In the genomic region with DNA sequence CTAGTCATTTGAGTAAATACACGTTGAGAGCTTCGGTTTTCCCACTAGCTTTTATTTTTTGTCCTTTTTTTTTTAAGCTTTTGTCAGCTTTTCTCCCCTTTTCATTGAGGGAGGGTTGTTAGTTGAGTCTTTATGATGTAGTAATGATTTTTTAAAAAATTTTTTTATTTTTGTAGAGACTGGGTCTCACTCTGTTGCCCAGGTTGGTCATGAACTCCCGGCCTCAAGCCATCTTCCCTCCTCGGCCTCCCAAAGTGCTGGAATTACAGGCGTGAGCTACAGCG, we compare ENCODE assay signal across 8 cellular contexts. TPM values are rescaled to one million over a fixed set of nuclear protein-coding genes. Genes with fewer than 3 reads are reported as not detected.
DNase-seq lines count a peak whose midpoint lies in the region; ATAC-seq and TF ChIP-seq lines count a peak whose summit lies in the region.

No MANE protein-coding gene starts in this region.

- peak overlapping the region; percentile 92; the same call in 1 of the 2 replicates for H2AFZ ChIP-seq in OCI-LY7 (ENCODE audit: low read length)
- H2AFZ ChIP-seq in parathyroid adenoma, result peak overlapping the region; percentile 91

- no peak for DNase-seq in CD8-positive, alpha-beta T cell
- DNase-seq in OCI-LY7 (ENCODE audit: low spot score) (no peak), NAMALWA (ENCODE audit: low spot score) (no peak), D341Med (ENCODE audit: low spot score) (no peak)
- DNase-seq in stimulated activated CD4-positive, alpha-beta T cell treated with anti-CD3 and anti-CD28 coated beads, Interleukin-4, amount 100 ng/mL, for 4 hours, result no peak

- POLR2A ChIA-PET in CD8-positive, alpha-beta T cell (lab: Charles Lee), result interaction anchor here (0.7 to 2.6 kb wide), 7 partner anchors 24 to 379 kb away, joined by 3 to 17 read pairs (median 6); a partner anchor contains a TSS
- POLR2A ChIA-PET in OCI-LY7 (lab: Charles Lee), result interaction anchor here (0.6 to 1.2 kb wide), 8 partner anchors 21 to 1201 kb away, joined by 3 to 5 read pairs (median 4); no protein-coding TSS in a partner anchor

- H3K79me2 ChIP-seq in OCI-LY7 (ENCODE audit: insufficient read depth, low read depth, low read length) (peaks cover 7% of the 10 kb centered on the region; the same call in 1 of the 2 replicates), parathyroid adenoma (peaks cover 2% of the 10 kb centered on the region)

- H3K27me3 ChIP-seq in CD8-positive, alpha-beta T cell (ENCODE audit: insufficient read depth, low read length), result no peaks in the 10 kb centered on the region
- H3K27me3 ChIP-seq in esophagus (ENCODE audit: control insufficient read depth in 1 of 2, insufficient read depth in 2 of 2, low read length in 2 of 2) (no peaks in the 10 kb centered on the region), parathyroid adenoma (ENCODE audit: control insufficient read depth, insufficient read depth, low read length) (no peaks in the 10 kb centered on the region)

- H3K36me3 Mint-ChIP-seq in CD8-positive, alpha-beta T cell, result peaks cover 34% of the 10 kb centered on the region

- H4K20me1 ChIP-seq in OCI-LY7 (ENCODE audit: insufficient read depth, low read length), result no peaks in the 10 kb centered on the region

- ATAC-seq in CD8-positive, alpha-beta T cell, result no peak
- ATAC-seq in GM21576 (IDR thresholded peaks at IDR 0.05; ENCODE audit: unreplicated experiment), result no peak

- peak overlapping the region; percentile 58 for H3K27ac ChIP-seq in CD8-positive, alpha-beta T cell (ENCODE audit: low read depth, low read length)
- H3K27ac ChIP-seq in OCI-LY7 (ENCODE audit: low read depth, low read length, poor library complexity, severe bottlenecking) (no peak overlapping the region), esophagus (ENCODE audit: low read depth in 2 of 2, low read length in 1 of 2) (no peak overlapping the region), parathyroid adenoma (no peak overlapping the region)

- CTCF ChIA-PET in CD8-positive, alpha-beta T cell (lab: Charles Lee), result interaction anchor here (0.6 to 2.3 kb wide), 6 partner anchors 14 to 378 kb away, joined by 3 to 9 read pairs (median 6); a partner anchor contains a TSS
- CTCF ChIA-PET in OCI-LY7 (lab: Charles Lee; ENCODE audit: unreplicated experiment), result interaction anchor here (1.0 kb wide), 1 partner anchor 34 kb away, joined by 4 read pairs; no protein-coding TSS in a partner anchor

- peak overlapping the region; percentile 100 for H3K4me3 ChIP-seq in CD8-positive, alpha-beta T cell (ENCODE audit: low read depth, low read length)
- H3K4me3 ChIP-seq in OCI-LY7 (ENCODE audit: low read depth, low read length, poor library complexity, severe bottlenecking) (peak overlapping the region; percentile 83), esophagus (ENCODE audit: low read depth in 1 of 2, low read length in 2 of 2) (peak overlapping the region; percentile 72 to 83), parathyroid adenoma (ENCODE audit: low read depth, low read length) (peak overlapping the region; percentile 89)

- H3K4me2 ChIP-seq in OCI-LY7 (ENCODE audit: low read length) (peak overlapping the region; percentile 73), parathyroid adenoma (ENCODE audit: low read length) (peak overlapping the region; percentile 81)

- no peak for TF ChIP-seq CTCF in CD8-positive, alpha-beta T cell (IDR thresholded peaks at IDR 0.05)
- no peak for TF ChIP-seq CTCF in OCI-LY7 (conservative IDR thresholded peaks at IDR 0.05; ENCODE audit: low read length)
- TF ChIP-seq CTCF in parathyroid adenoma (IDR thresholded peaks at IDR 0.05), result no peak

- H3K9ac ChIP-seq in parathyroid adenoma, result no peak overlapping the region

- no peaks in the 10 kb centered on the region for H3K9me3 ChIP-seq in CD8-positive, alpha-beta T cell (ENCODE audit: low read length)
- H3K9me3 ChIP-seq in OCI-LY7 (ENCODE audit: low read length) (no peaks in the 10 kb centered on the region), esophagus (ENCODE audit: control insufficient read depth in 2 of 2, insufficient read depth in 1 of 2, low read depth in 1 of 2, low read length in 1 of 2) (no peaks in the 10 kb centered on the region), parathyroid adenoma (ENCODE audit: control insufficient read depth, low read length) (no peaks in the 10 kb centered on the region)

- peaks cover 3% of the 10 kb centered on the region for H3K36me3 ChIP-seq in CD8-positive, alpha-beta T cell (ENCODE audit: insufficient read depth, low read length)
- peaks cover 6% of the 10 kb centered on the region for H3K36me3 ChIP-seq in OCI-LY7 (ENCODE audit: insufficient read depth, low read length)
- H3K36me3 ChIP-seq in esophagus (ENCODE audit: control insufficient read depth in 2 of 2, insufficient read depth in 2 of 2, low read length in 1 of 2), result peaks cover 2 to 5% of the 10 kb centered on the region in 2 donors
- H3K36me3 ChIP-seq in parathyroid adenoma (ENCODE audit: control insufficient read depth, insufficient read depth, low read length), result no peaks in the 10 kb centered on the region

- no TSS peak for BruUV-seq in OCI-LY7 (replicated peaks; lab: Mats Ljungman, UMichigan)

- peak overlapping the region; percentile 87 for H3K27ac Mint-ChIP-seq in CD8-positive, alpha-beta T cell

- H3K4me1 Mint-ChIP-seq in CD8-positive, alpha-beta T cell (ENCODE audit: low read depth), result peaks cover 76% of the 10 kb centered on the region

- WGBS in esophagus, 2 donors, result 8 to 18% methylated on average over 6 of the region's 6 CpGs

- no peaks in the 10 kb centered on the region for H3K27me3 Mint-ChIP-seq in CD8-positive, alpha-beta T cell (ENCODE audit: low read depth)

- H3K9me2 ChIP-seq in OCI-LY7 (ENCODE audit: insufficient read depth, low read length), result no peaks in the 10 kb centered on the region

- peak overlapping the region; percentile 99 for H3K4me3 Mint-ChIP-seq in CD8-positive, alpha-beta T cell

- intact Hi-C loops in CD8-positive, alpha-beta T cell (cut with DNase I, micrococcal nuclease), result loop anchor here (1.0 to 2.0 kb wide), 3 partner anchors 31 to 381 kb away; a partner anchor contains a TSS
- intact Hi-C loops in OCI-LY7 (cut with micrococcal nuclease; ENCODE audit: unreplicated experiment), result no loop called here

- no peaks in the 10 kb centered on the region for H3K9me3 Mint-ChIP-seq in CD8-positive, alpha-beta T cell

- peaks cover 42% of the 10 kb centered on the region for H3K4me1 ChIP-seq in CD8-positive, alpha-beta T cell (ENCODE audit: insufficient read depth, low read length)
- H3K4me1 ChIP-seq in OCI-LY7 (ENCODE audit: insufficient read depth, low read length, poor library complexity, severe bottlenecking) (peaks cover 47% of the 10 kb centered on the region), esophagus (ENCODE audit: control insufficient read depth in 2 of 2, insufficient read depth in 2 of 2, low read length in 1 of 2) (peaks cover 0 to 9% of the 10 kb centered on the region in 2 donors), parathyroid adenoma (no peaks in the 10 kb centered on the region)

RNA-seq across cellular contexts. Expression of a gene that starts 0.7 kb away (rescaled TPM):
- 1 to 10 TPM; 2.7 to 4.4 TPM for total RNA-seq in CD8-positive, alpha-beta T cell
- total RNA-seq in OCI-LY7 (2014; rRNA removed; shearing (Covaris generic)), result 12.4 and 21.7 TPM in 2 replicates
- total RNA-seq in OCI-LY7 (2022), result 12.0 and 12.1 TPM in 2 replicates
- polyA plus RNA-seq in esophagus, result under 1 TPM; 0.71 to 0.81 TPM

RNA-seq across cellular contexts. Expression of a gene that starts 52.6 kb away (rescaled TPM):
- 10 to 100 TPM; 21.1 to 22.3 TPM for total RNA-seq in CD8-positive, alpha-beta T cell
- total RNA-seq in OCI-LY7 (2014; rRNA removed; shearing (Covaris generic)), result 29.7 and 38.1 TPM in 2 replicates
- total RNA-seq in OCI-LY7 (2022), result 28.7 TPM in 2 replicates
- polyA plus RNA-seq in esophagus, result 10 to 100 TPM; 15.8 to 16.6 TPM

RNA-seq across cellular contexts. Expression of a gene that starts 56.5 kb away (rescaled TPM):
- 1 to 10 TPM; 1.8 to 2.0 TPM for total RNA-seq in CD8-positive, alpha-beta T cell
- total RNA-seq in OCI-LY7 (2014; rRNA removed; shearing (Covaris generic)), result 5.3 and 10.3 TPM in 2 replicates
- total RNA-seq in OCI-LY7 (2022), result 6.6 and 8.7 TPM in 2 replicates
- 1 to 10 TPM; 1.5 to 5.2 TPM for polyA plus RNA-seq in esophagus
